22 cellular contexts compared by ENCODE assay signal in genomic region chr4:96097693-96098092, GRCh38.
"Had no signal": no experiment of that assay in that cellular context is flagged by ENCODE, and none has a peak within 500 bp of the region (broad histone marks: within the 10 kb centered on the region; RNA-seq: fewer than 3 reads in every experiment).

No MANE protein-coding gene starts in this region.

- H3K4me3 ChIP-seq: MG63, SJCRH30 had no signal

- DNase-seq: IMR-90, Karpas-422, KG1, MG63, NCI-H1092, NCI-H1105 treated with DMSO at 0.1 percent for 48 hours, NCI-H1417 treated with DMSO at 0.1 percent for 48 hours, NCI-H1694, NCI-H187 treated with DMSO at 0.1 percent for 48 hours, NCI-H2029 treated with DMSO at 0.1 percent for 48 hours, NCI-H2227 treated with DMSO at 0.1 percent for 48 hours, NCI-H524, NCI-H526 treated with DMSO at 0.1 percent for 48 hours, NCI-H774, PC-3, SHP77 treated with DMSO at 0.1 percent for 48 hours, SJCRH30 had no signal

- H3K27me3 ChIP-seq: MG63, SJCRH30 had no signal

- H3K9me3 ChIP-seq: MG63, SJCRH30 had no signal

- H3K27ac ChIP-seq: RWPE1, SJCRH30 had no signal

- H3K36me3 ChIP-seq: MG63, SJCRH30 had no signal

- H3K4me1 ChIP-seq: SJCRH30 had no signal

- ATAC-seq: HepG2, Panc1, PC-3, Right ventricle myocardium inferior, SK-N-SH treated with all-trans-retinoic acid at 6 μM for 48 hours had no signal
